In the genomic region with DNA sequence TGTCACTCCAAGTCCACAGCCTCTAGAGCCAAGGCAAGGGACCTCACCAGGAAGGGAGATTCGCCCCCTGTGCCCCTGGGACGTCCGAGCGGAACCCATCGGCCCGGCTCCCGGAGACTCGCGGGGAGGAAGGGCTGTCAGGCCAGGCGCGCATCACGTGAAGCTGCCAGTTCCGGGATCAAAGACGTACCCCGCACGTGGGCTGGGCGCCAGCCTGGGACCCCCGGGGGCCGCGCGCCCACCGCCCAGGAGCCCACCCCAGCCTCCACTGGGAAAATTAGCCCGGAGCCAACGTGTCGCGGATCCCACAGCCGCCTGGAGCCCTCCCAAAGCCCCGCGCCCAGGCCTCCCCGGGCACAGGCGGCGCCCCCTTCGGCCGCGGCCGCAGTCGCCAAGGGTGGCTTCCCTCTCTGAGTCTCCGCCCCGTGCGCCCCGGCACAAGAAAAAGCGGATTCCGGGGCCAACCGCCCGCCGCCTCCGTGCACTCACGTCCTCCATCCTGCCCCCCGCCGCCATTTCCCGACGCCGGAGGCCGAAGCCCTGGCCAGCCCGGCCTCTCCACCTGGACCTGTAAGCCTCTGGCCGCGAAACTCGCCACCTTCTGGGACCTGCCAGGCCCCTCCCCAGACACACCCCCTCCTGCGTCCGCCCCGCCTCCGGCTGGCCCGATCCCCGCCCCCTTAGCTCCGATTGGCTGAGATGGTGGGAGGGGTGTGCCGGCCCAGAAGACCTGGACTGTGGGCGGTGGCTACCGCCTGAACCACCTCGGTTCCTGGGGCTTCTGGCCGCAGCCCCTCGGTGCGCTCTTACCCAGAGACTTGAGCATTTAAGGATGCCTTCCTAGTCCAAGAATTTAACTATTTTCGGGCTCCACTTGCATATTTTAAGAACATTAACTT, we compare ENCODE assay signal across 8 cellular contexts. TPM values are rescaled to one million over a fixed set of nuclear protein-coding genes. Genes with fewer than 3 reads are reported as not detected.
A peak's percentile ranks its signal among the peaks of the same experiment; 100 is the strongest.
DNase-seq lines count a peak whose midpoint lies in the region; ATAC-seq and TF ChIP-seq lines count a peak whose summit lies in the region.

A gene (minus strand): TSS at position 603 of the 899 bp plus-strand sequence. CDS start 87 bp downstream, at position 516.

- peak within 1 kb of the TSS; percentile 84 for H3K4me3 Mint-ChIP-seq in GM23338
- peak within 1 kb of the TSS; percentile 83 to 96 (median 95) for H3K4me3 Mint-ChIP-seq in nephron
- H3K4me3 Mint-ChIP-seq in stimulated activated naive CD8-positive, alpha-beta T cell treated with anti-CD3 and anti-CD28 coated beads, Interleukin-15, Interleukin-2, amounts not matched to agents 100 ng/mL and 50 ng/mL, for 24 hours: peak within 1 kb of the TSS; percentile 96

- H3K9me3 Mint-ChIP-seq in GM23338 (no peaks in the 10 kb centered on the region), nephron (no peaks in the 10 kb centered on the region)
- H3K9me3 Mint-ChIP-seq in stimulated activated naive CD8-positive, alpha-beta T cell treated with anti-CD3 and anti-CD28 coated beads, Interleukin-15, Interleukin-2, amounts not matched to agents 100 ng/mL and 50 ng/mL, for 24 hours: no peaks in the 10 kb centered on the region

- TF ChIP-seq CTCF in GM23338 (conservative IDR thresholded peaks at IDR 0.05; ENCODE audit: low read depth in 2 of 2) (no peak; a peak in 1 of 4 replicates), fibroblast of pulmonary artery (IDR thresholded peaks at IDR 0.05; ENCODE audit: low read length, missing control alignments) (peak; percentile 5), nephron (IDR thresholded peaks at IDR 0.05; ENCODE audit: unreplicated experiment in 3 of 3) (no peak)

- H3K27me3 Mint-ChIP-seq in GM23338 (ENCODE audit: insufficient read depth, low read depth, poor library complexity) (no peaks in the 10 kb centered on the region), nephron (ENCODE audit: low read depth) (no peaks in the 10 kb centered on the region)
- H3K27me3 Mint-ChIP-seq in stimulated activated naive CD8-positive, alpha-beta T cell treated with anti-CD3 and anti-CD28 coated beads, Interleukin-15, Interleukin-2, amounts not matched to agents 100 ng/mL and 50 ng/mL, for 24 hours: no peaks in the 10 kb centered on the region

- no peaks in the 10 kb centered on the region for H3K9me2 ChIP-seq in GM23338 (ENCODE audit: insufficient read depth)

- ATAC-seq in GM23338: peak; percentile 95

- H3K36me3 ChIP-seq in GM23338 (ENCODE audit: insufficient read depth): no peaks in the 10 kb centered on the region

- H2AFZ ChIP-seq in GM23338: peak within 1 kb of the TSS; percentile 93

- peaks cover 8% of the 10 kb centered on the region for H3K4me1 Mint-ChIP-seq in GM23338
- H3K4me1 Mint-ChIP-seq in nephron: peaks cover 9% of the 10 kb centered on the region
- peaks cover 16% of the 10 kb centered on the region for H3K4me1 Mint-ChIP-seq in stimulated activated naive CD8-positive, alpha-beta T cell treated with anti-CD3 and anti-CD28 coated beads, Interleukin-15, Interleukin-2, amounts not matched to agents 100 ng/mL and 50 ng/mL, for 24 hours (ENCODE audit: low read depth)

- H3K27ac Mint-ChIP-seq in GM23338: peak within 1 kb of the TSS; percentile 89
- peak within 1 kb of the TSS; percentile 79 to 97 (median 81) for H3K27ac Mint-ChIP-seq in nephron
- H3K27ac Mint-ChIP-seq in stimulated activated naive CD8-positive, alpha-beta T cell treated with anti-CD3 and anti-CD28 coated beads, Interleukin-15, Interleukin-2, amounts not matched to agents 100 ng/mL and 50 ng/mL, for 24 hours: peak within 1 kb of the TSS; percentile 94

- DNase-seq in EL (peak; percentile 89), GM23338 (ENCODE audit: low spot score) (peak; percentile 93), LHCN-M2 (ENCODE audit: low read depth) (peak; percentile 85), RPMI8226 (peak; percentile 86), fibroblast of pulmonary artery (ENCODE audit: low read depth) (peak; percentile 93)
- peak; percentile 90 for DNase-seq in activated effector memory CD4-positive, alpha-beta T cell treated with Interleukin-2 at 50 U/mL for 16 hours

- peaks cover 6% of the 10 kb centered on the region; the same call in 1 of the 2 replicates for H3K79me2 ChIP-seq in GM23338 (replicated peaks; ENCODE audit: insufficient read depth)

- no peaks in the 10 kb centered on the region; the same call in none of the 2 replicates for H4K20me1 ChIP-seq in GM23338 (replicated peaks; ENCODE audit: insufficient read depth)

- peak within 1 kb of the TSS; percentile 90 for H3K4me2 ChIP-seq in GM23338

- peak within 1 kb of the TSS; percentile 81 for H3K27ac ChIP-seq in GM23338 (ENCODE audit: low read depth)

- peaks cover 5% of the 10 kb centered on the region for H3K4me1 ChIP-seq in GM23338 (ENCODE audit: insufficient read depth)

- H3K36me3 Mint-ChIP-seq in GM23338 (ENCODE audit: low read depth) (no peaks in the 10 kb centered on the region), nephron (ENCODE audit: low read depth) (no peaks in the 10 kb centered on the region)
- H3K36me3 Mint-ChIP-seq in stimulated activated naive CD8-positive, alpha-beta T cell treated with anti-CD3 and anti-CD28 coated beads, Interleukin-15, Interleukin-2, amounts not matched to agents 100 ng/mL and 50 ng/mL, for 24 hours (ENCODE audit: low read depth): peaks cover 19% of the 10 kb centered on the region

- H3F3A ChIP-seq in GM23338 (replicated peaks; ENCODE audit: low read depth): no peaks in the 10 kb centered on the region; the same call in 1 of the 2 replicates

- H3K4me3 ChIP-seq in GM23338: peak within 1 kb of the TSS; percentile 76
- H3K4me3 ChIP-seq in fibroblast of pulmonary artery (replicated peaks; ENCODE audit: low read depth, low read length): peak within 1 kb of the TSS; percentile 88

- H3K27me3 ChIP-seq in GM23338 (ENCODE audit: insufficient read depth): no peaks in the 10 kb centered on the region

TF ChIP-seq in GM23338, 12 proteins besides CTCF, POLR2A, EP300 and RAD21:
- no peak for TF ChIP-seq EZH2phosphoT487 (IDR thresholded peaks at IDR 0.05; ENCODE audit: unreplicated experiment)
- TF ChIP-seq POLR2AphosphoS5 (IDR thresholded peaks at IDR 0.05; ENCODE audit: low read depth): peak; percentile 83
- TF ChIP-seq CREB1 (CRISPR knock-in tag; IDR thresholded peaks at IDR 0.05; ENCODE audit: low read depth): peak; percentile 9; the same call in 1 of the 2 replicates

RNA-seq across cellular contexts. Expression of the gene that starts here (rescaled TPM):
- 9.8 and 10.8 TPM in 2 replicates for total RNA-seq in GM23338 (2014; rRNA removed; shearing (Covaris generic))
- 6.9 TPM in 2 replicates for polyA plus RNA-seq in GM23338 (2016; fragmentation: Nextera tagmentation; extraction: Ambion mirVana)
- total RNA-seq in LHCN-M2 (2014; rRNA removed): 12.5 and 14.9 TPM in 2 replicates
- polyA plus RNA-seq in LHCN-M2 (2012): 7.8 TPM

Comparison
In these comparisons a context has a peak if more than half of its experiments do, and no peak if none do; other contexts are left out.
1. Peak in every context shown above with its lines: DNase-seq, ATAC-seq, H3K4me3 ChIP-seq and H3K27ac ChIP-seq.